23 cellular contexts compared by ENCODE assay signal in the genomic region with DNA sequence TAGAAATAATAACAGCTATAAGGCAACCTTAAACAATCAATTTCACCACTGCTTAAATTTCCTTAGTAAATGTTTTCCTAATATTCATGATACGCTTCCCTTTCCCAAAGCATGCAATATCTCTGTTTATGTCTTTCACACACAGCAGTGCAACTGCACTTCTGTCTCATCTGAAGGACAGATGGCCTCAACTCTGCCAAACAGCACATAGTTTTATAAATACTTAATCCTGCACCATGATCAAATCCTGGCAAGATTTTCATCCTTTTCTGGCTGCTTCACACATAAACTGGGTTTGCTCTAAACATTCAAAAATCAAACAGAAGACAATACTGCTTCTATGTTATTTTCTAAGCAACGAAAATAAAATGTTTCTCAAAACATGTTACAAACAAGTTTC.
DNase-seq lines count a peak whose midpoint lies in the region; ATAC-seq and TF ChIP-seq lines count a peak whose summit lies in the region.
"Had no signal": no experiment of that assay in that cellular context is flagged by ENCODE, and none has a peak within 500 bp of the region (broad histone marks: within the 10 kb centered on the region; RNA-seq: fewer than 3 reads in every experiment).

No MANE protein-coding gene starts in this region.

- TF ChIP-seq CTCF in gastroesophageal sphincter (IDR thresholded peaks at IDR 0.05) (no peak), OCI-LY7 (conservative IDR thresholded peaks at IDR 0.05; ENCODE audit: low read length) (no peak)

- H3K9ac ChIP-seq in adipocyte (ENCODE audit: low read length): no peak overlapping the region

- H3K36me3 ChIP-seq in adipocyte (ENCODE audit: control insufficient read depth, insufficient read depth, low read length, severe bottlenecking): peaks cover 2% of the 10 kb centered on the region
- H3K36me3 ChIP-seq in gastroesophageal sphincter: peaks cover 0 to 4% of the 10 kb centered on the region in 2 donors
- no peaks in the 10 kb centered on the region for H3K36me3 ChIP-seq in OCI-LY7 (ENCODE audit: insufficient read depth, low read length)

- H3K4me3 ChIP-seq in adipocyte (ENCODE audit: low read length) (no peak overlapping the region), gastroesophageal sphincter (no peak overlapping the region), OCI-LY7 (ENCODE audit: low read depth, low read length, poor library complexity, severe bottlenecking) (no peak overlapping the region)
- H3K4me3 ChIP-seq: lung, stomach had no signal

- POLR2A ChIA-PET in OCI-LY7 (lab: Charles Lee): no interaction called here

- no peaks in the 10 kb centered on the region for H3K9me2 ChIP-seq in OCI-LY7 (ENCODE audit: insufficient read depth, low read length)

- WGBS in gastroesophageal sphincter (ENCODE audit: low coverage in 1 of 2), 2 donors: 39 to 51% methylated on average over 2 of the region's 2 CpGs

- H3K4me2 ChIP-seq in OCI-LY7 (ENCODE audit: low read length): no peak overlapping the region

- H3K9me3 ChIP-seq in adipocyte (ENCODE audit: control insufficient read depth, low read length) (no peaks in the 10 kb centered on the region), gastroesophageal sphincter (no peaks in the 10 kb centered on the region), OCI-LY7 (ENCODE audit: low read length) (no peaks in the 10 kb centered on the region)
- H3K9me3 ChIP-seq: stomach had no signal

- DNase-seq in Right ventricle myocardium inferior (ENCODE audit: missing footprints) (no peak), cardiac septum (ENCODE audit: low spot score) (no peak), adipocyte (ENCODE audit: low read depth) (peak; percentile 56), substantia nigra (lab: John Stamatoyannopoulos, UW) (no peak), OCI-LY7 (ENCODE audit: low spot score) (no peak), HuH-7.5 (ENCODE audit: low spot score) (no peak)
- DNase-seq: 8988T; activated B cell treated with CpG ODN at 0.5 μM for 24 hours; activated CD4-positive, alpha-beta memory T cell treated with anti-CD3 and anti-CD28 coated beads, Interleukin-2, amount 10 ng/mL, durations not matched to agents 7 days and 5 days; activated naive CD4-positive, alpha-beta T cell treated with Interleukin-2 at 50 U/mL for 16 hours; activated T-cell treated with anti-CD3 and anti-CD28 coated beads, Interleukin-2, amount 50 U/mL, for 1 hour; CD4-positive, CD25-positive, alpha-beta regulatory T cell; effector CD8-positive, alpha-beta T cell; islet precursor cell; Karpas-422; NCI-H1048; NCI-H187 treated with DMSO at 0.1 percent for 48 hours; stomach; T-helper 9 cell had no signal

- no peaks in the 10 kb centered on the region for H4K20me1 ChIP-seq in OCI-LY7 (ENCODE audit: insufficient read depth, low read length)

- H3K4me1 ChIP-seq in adipocyte (ENCODE audit: control insufficient read depth, insufficient read depth, low read length) (peaks cover 11% of the 10 kb centered on the region), gastroesophageal sphincter (peaks cover 0 to 13% (median 4%) of the 10 kb centered on the region in 3 donors), OCI-LY7 (ENCODE audit: insufficient read depth, low read length, poor library complexity, severe bottlenecking) (peaks cover 4% of the 10 kb centered on the region)

- H3K27me3 ChIP-seq in adipocyte (replicated peaks; ENCODE audit: control insufficient read depth, insufficient read depth, low read length) (no peaks in the 10 kb centered on the region), gastroesophageal sphincter (no peaks in the 10 kb centered on the region)
- H3K27me3 ChIP-seq: stomach had no signal

- BruUV-seq in OCI-LY7 (replicated peaks; lab: Mats Ljungman, UMichigan): no TSS peak

- TF ChIP-seq POLR2A in gastroesophageal sphincter (IDR thresholded peaks at IDR 0.05): no peak

- H3K79me2 ChIP-seq in OCI-LY7 (ENCODE audit: insufficient read depth, low read depth, low read length): no peaks in the 10 kb centered on the region

- CTCF ChIA-PET in OCI-LY7 (lab: Charles Lee; ENCODE audit: unreplicated experiment): no interaction called here

- H3K27ac ChIP-seq in gastroesophageal sphincter (no peak overlapping the region), substantia nigra (ENCODE audit: low read depth, low read length, poor library complexity, severe bottlenecking) (peak overlapping the region; percentile 20), OCI-LY7 (ENCODE audit: low read depth, low read length, poor library complexity, severe bottlenecking) (no peak overlapping the region)
- H3K27ac ChIP-seq: stomach had no signal

- peak; percentile 64 for ATAC-seq in Right ventricle myocardium inferior
- peak; percentile 39 for ATAC-seq in gastroesophageal sphincter
- no peak for ATAC-seq in HG02759 (IDR thresholded peaks at IDR 0.05; ENCODE audit: unreplicated experiment)
- ATAC-seq: esophagus mucosa had no signal

- no peak for TF ChIP-seq EP300 in gastroesophageal sphincter (IDR thresholded peaks at IDR 0.05)

- H2AFZ ChIP-seq in OCI-LY7 (ENCODE audit: low read length): no peak overlapping the region

- intact Hi-C loops in Right ventricle myocardium inferior (cut with DNase I) (no loop called here), cardiac septum (cut with DNase I) (no loop called here), OCI-LY7 (cut with micrococcal nuclease; ENCODE audit: unreplicated experiment) (no loop called here)
